ENCODE assay signal across 2 cellular contexts in genomic region chr4:77314697-77315096, GRCh38.
TF ChIP-seq lines count a peak whose summit lies in the region.

No MANE protein-coding gene starts in this region.

TF ChIP-seq in HepG2, 621 proteins besides CTCF, POLR2A, EP300 and RAD21:
- TF ChIP-seq JDP2 (CRISPR knock-in tag; IDR thresholded peaks at IDR 0.05; ENCODE audit: borderline replicate concordance) (no peak), ZNF101 (CRISPR knock-in tag; IDR thresholded peaks at IDR 0.05; ENCODE audit: borderline replicate concordance, low read depth) (no peak), MAFF (IDR thresholded peaks at IDR 0.05; ENCODE audit: low read depth, low read length) (peak; percentile 66), MAFK (conservative IDR thresholded peaks at IDR 0.05 in 1 of 2, IDR thresholded peaks at IDR 0.05 in 1 of 2; ENCODE audit: low read length in 2 of 2) (peak in 1 of 2 experiments; percentile 77; a peak in 3 of 4 replicates)

TF ChIP-seq in IMR-90, 13 proteins besides CTCF, POLR2A, EP300 and RAD21:
- TF ChIP-seq MAFK (IDR thresholded peaks at IDR 0.05; ENCODE audit: low read depth, low read length), result peak; percentile 60
- TF ChIP-seq MXI1 (IDR thresholded peaks at IDR 0.05; ENCODE audit: borderline replicate concordance, low read depth, low read length), result no peak
